Comparison of ENCODE assay signal across 11 cellular contexts in genomic region chr1:9313576-9313975, GRCh38.
"Had no signal": no experiment of that assay in that cellular context is flagged by ENCODE, and none has a peak within 500 bp of the region (broad histone marks: within the 10 kb centered on the region; RNA-seq: fewer than 3 reads in every experiment).

No MANE protein-coding gene starts in this region.

- H3K4me3 Mint-ChIP-seq: activated B cell treated with CpG ODN at 0.5 μM for 24 hours; activated naive CD8-positive, alpha-beta T cell treated with anti-CD3 and anti-CD28 coated beads for 36 hours; activated T-cell treated with anti-CD3 and anti-CD28 coated beads, Interleukin-2, amount 50 U/mL, for 24 hours; T-helper 1 cell treated with Interleukin-12 subunit alpha and Interleukin-12 subunit beta and Interleukin-4 antibody, amounts not matched to agents 30 μg/mL and 1 μg/mL, for 36 hours had no signal

- H3K9me3 Mint-ChIP-seq: activated B cell treated with CpG ODN at 0.5 μM for 24 hours; activated naive CD8-positive, alpha-beta T cell treated with anti-CD3 and anti-CD28 coated beads for 36 hours; activated T-cell treated with anti-CD3 and anti-CD28 coated beads, Interleukin-2, amount 50 U/mL, for 24 hours; T-helper 1 cell treated with Interleukin-12 subunit alpha and Interleukin-12 subunit beta and Interleukin-4 antibody, amounts not matched to agents 30 μg/mL and 1 μg/mL, for 36 hours had no signal

- DNase-seq: activated B cell treated with CpG ODN at 0.5 μM for 24 hours; activated CD4-positive, alpha-beta T cell treated with anti-CD3 and anti-CD28 coated beads, Interleukin-2, amount 50 U/mL, for 4 hours; activated gamma-delta T cell treated with Interleukin-2 at 50 U/mL for 16 hours; activated naive CD8-positive, alpha-beta T cell treated with anti-CD3 and anti-CD28 coated beads for 36 hours; activated T-cell treated with anti-CD3 and anti-CD28 coated beads, Interleukin-2, amount 50 U/mL, for 24 hours; foreskin melanocyte; posterior cingulate gyrus; small intestine; transverse colon had no signal

- H3K27ac ChIP-seq: right atrium auricular region had no signal

- H3K27me3 ChIP-seq: right atrium auricular region, transverse colon had no signal

- H3K27ac Mint-ChIP-seq: activated B cell treated with CpG ODN at 0.5 μM for 24 hours; activated naive CD8-positive, alpha-beta T cell treated with anti-CD3 and anti-CD28 coated beads for 36 hours; activated T-cell treated with anti-CD3 and anti-CD28 coated beads, Interleukin-2, amount 50 U/mL, for 24 hours had no signal

- H3K36me3 ChIP-seq: transverse colon had no signal

- H3K4me3 ChIP-seq: right atrium auricular region, transverse colon had no signal

- H3K9me3 ChIP-seq: right atrium auricular region, transverse colon had no signal

- H3K27me3 Mint-ChIP-seq: activated B cell treated with CpG ODN at 0.5 μM for 24 hours; activated naive CD8-positive, alpha-beta T cell treated with anti-CD3 and anti-CD28 coated beads for 36 hours; activated T-cell treated with anti-CD3 and anti-CD28 coated beads, Interleukin-2, amount 50 U/mL, for 24 hours had no signal

- H3K36me3 Mint-ChIP-seq: activated naive CD8-positive, alpha-beta T cell treated with anti-CD3 and anti-CD28 coated beads for 36 hours had no signal
